8 cellular contexts compared by ENCODE assay signal in the genomic region with DNA sequence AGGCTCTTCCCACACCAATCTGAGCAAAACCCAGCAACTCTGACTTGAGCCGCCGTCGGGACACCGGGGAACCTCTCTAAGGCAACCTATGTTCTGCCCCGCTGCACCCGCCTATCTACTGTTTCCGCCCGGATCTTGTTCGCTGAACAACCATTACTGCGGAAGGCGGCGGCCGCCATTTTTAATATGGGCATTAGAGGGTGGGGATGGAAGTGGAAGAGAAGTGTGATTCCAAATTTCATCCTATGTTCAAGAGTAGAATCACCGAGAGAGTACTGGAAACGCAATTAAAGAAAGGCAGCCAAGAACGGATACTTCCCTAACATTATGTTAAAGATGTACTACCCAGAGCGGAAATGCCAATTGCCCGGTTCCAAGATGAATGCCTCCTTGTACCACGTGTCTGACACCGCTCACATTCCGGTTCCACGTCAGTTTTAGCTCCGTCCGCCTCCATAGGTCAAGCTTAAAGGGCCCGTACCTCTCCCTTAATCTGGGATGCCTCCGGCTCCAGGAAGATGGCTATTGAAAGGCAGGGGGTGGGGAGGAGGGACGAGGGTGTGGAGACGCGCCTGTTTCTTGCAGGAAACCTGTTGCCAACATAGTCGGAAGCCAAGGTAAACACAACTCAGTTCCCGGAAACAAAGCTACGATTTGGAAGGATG. TPM values are rescaled to one million over a fixed set of nuclear protein-coding genes. Genes with fewer than 3 reads are reported as not detected.
DNase-seq lines count a peak whose midpoint lies in the region; ATAC-seq and TF ChIP-seq lines count a peak whose summit lies in the region.

A gene (minus strand): TSS at position 95 of the 665 bp plus-strand sequence. CDS start 198 bp downstream, outside the sequence.

- H3K4me1 ChIP-seq in colonic mucosa = peaks cover 15% of the 10 kb centered on the region

- ATAC-seq in HG03442 (IDR thresholded peaks at IDR 0.05; ENCODE audit: unreplicated experiment) = peak; percentile 75

- peak within 1 kb of the TSS; percentile 85 for H3K27ac ChIP-seq in colonic mucosa

- no peaks in the 10 kb centered on the region for H3K27me3 ChIP-seq in colonic mucosa

- H3K4me3 ChIP-seq in colonic mucosa = peak within 1 kb of the TSS; percentile 86

- TF ChIP-seq CTCF in colonic mucosa (IDR thresholded peaks at IDR 0.05) = no peak

- intact Hi-C loops in colonic mucosa (cut with DNase I) = no loop called here

- peak; percentile 83 for DNase-seq in AG20443 (ENCODE audit: low spot score)
- DNase-seq in GM19238 (ENCODE audit: insufficient read length, low spot score) = peak; percentile 74
- peak; percentile 97 for DNase-seq in NCI-H524 (lab: John Stamatoyannopoulos, UW)
- DNase-seq in activated CD4-positive, alpha-beta T cell treated with anti-CD3 and anti-CD28 coated beads for 4 hours = peak; percentile 84 to 87
- DNase-seq in colonic mucosa = peak; percentile 94
- peak; percentile 98 for DNase-seq in kidney tubule cell (ENCODE audit: low spot score)
- DNase-seq in stimulated activated CD4-positive, alpha-beta T cell treated with anti-CD3 and anti-CD28 coated beads, Interleukin-1b, Interleukin-23, amount 100 ng/mL, for 1 hour (ENCODE audit: low read depth in 2 of 2) = peak; percentile 58 to 60

- peaks cover 5% of the 10 kb centered on the region for H3K36me3 ChIP-seq in colonic mucosa

- no peaks in the 10 kb centered on the region for H3K9me3 ChIP-seq in colonic mucosa

- H3K9ac ChIP-seq in colonic mucosa (ENCODE audit: low read depth in 2 of 2, low read length in 2 of 2) = peak within 1 kb of the TSS; percentile 67 to 88

RNA-seq across cellular contexts. Expression of the gene that starts here (rescaled TPM):
- 100 to 1,000 TPM in 1 of 2 donors, 10 to 100 TPM in 1; 39.4 to 104 TPM for total RNA-seq in colonic mucosa

Comparison
In these comparisons a context has a peak if more than half of its experiments do, and no peak if none do; other contexts are left out.
1. Peak in every context shown above with its lines: DNase-seq, ATAC-seq, H3K4me3 ChIP-seq and H3K27ac ChIP-seq.